In the genomic region with DNA sequence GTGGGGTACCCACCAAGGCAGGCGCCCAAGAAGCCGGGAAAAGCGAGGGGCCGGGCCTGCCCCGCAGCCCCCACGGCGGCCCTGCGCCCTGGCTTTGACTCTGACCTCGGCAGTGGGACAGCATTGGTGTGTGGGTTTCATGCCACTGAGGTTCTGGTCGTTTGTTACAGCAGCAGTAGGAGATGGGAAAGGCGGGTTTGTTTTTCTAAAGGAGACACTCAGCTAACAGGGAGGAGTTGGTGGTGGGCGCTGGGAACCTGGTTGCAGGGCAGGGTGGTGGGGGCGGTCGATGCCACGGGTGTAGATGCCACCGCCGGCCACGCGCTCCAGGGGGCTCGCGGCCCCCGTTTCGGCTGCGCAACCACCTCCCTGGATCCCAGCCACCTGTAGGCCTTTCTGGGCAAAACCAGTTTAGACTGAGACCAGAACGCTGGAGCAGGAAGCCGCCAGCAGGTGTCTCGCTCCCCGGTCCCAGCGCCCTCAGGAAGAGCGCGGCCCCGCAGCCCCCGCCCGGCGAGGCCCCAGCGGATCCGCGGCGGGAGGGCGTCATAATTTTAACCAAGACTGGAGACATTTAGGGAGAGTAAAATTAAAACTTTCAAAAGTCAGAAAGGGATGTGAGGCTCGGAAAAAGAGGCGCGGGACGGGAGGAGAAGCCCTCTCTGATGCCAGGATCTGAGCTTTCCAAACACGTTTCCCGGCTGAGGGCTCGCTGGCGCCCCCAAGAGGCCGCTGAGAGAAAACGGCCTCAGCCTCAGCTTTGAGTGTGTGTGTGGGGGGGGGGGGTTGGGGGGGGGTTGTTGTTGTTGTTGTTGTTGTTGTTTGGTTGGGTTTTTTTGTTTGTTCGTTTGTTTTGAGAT, we compare ENCODE assay signal across 1 cellular context.
TF ChIP-seq lines count a peak whose summit lies in the region.

No MANE protein-coding gene starts in this region.

TF ChIP-seq in HepG2, 621 proteins besides CTCF, POLR2A, EP300 and RAD21 (continued from another document and continues in another):
- TF ChIP-seq ZBTB10 (CRISPR knock-in tag; IDR thresholded peaks at IDR 0.05; ENCODE audit: borderline replicate concordance) (no peak), MZF1 (CRISPR knock-in tag; IDR thresholded peaks at IDR 0.05; ENCODE audit: borderline replicate concordance) (no peak), POLR2AphosphoS5 (IDR thresholded peaks at IDR 0.05; ENCODE audit: low read depth, low read length) (no peak), ZGPAT (CRISPR knock-in tag; IDR thresholded peaks at IDR 0.05) (peak; percentile 62; the same call in 1 of the 2 replicates), FLYWCH1 (CRISPR knock-in tag; IDR thresholded peaks at IDR 0.05) (no peak), ZNF501 (CRISPR knock-in tag; IDR thresholded peaks at IDR 0.05) (no peak), SMARCC2 (IDR thresholded peaks at IDR 0.05) (no peak), SNRNP70 (IDR thresholded peaks at IDR 0.05; ENCODE audit: low read depth, low read length) (no peak), SKI (IDR thresholded peaks at IDR 0.05; ENCODE audit: partially characterized antibody) (no peak), ZNF274 (CRISPR knock-in tag; IDR thresholded peaks at IDR 0.05) (no peak), ARNTL (CRISPR knock-in tag; IDR thresholded peaks at IDR 0.05) (0 out of 2 replicates have a peak, but pooled peaks have one; percentile 26), SRSF1 (optimal IDR thresholded peaks at IDR 0.05; ENCODE audit: low read depth, low read length) (peak; percentile 40), HNRNPK (IDR thresholded peaks at IDR 0.05; ENCODE audit: low read depth, low read length, poor library complexity, severe bottlenecking) (no peak), KLF15 (CRISPR knock-in tag; IDR thresholded peaks at IDR 0.05; ENCODE audit: borderline replicate concordance) (no peak), ZBTB26 (CRISPR knock-in tag; IDR thresholded peaks at IDR 0.05; ENCODE audit: borderline replicate concordance) (no peak), SIX1 (CRISPR knock-in tag; IDR thresholded peaks at IDR 0.05; ENCODE audit: borderline replicate concordance) (no peak), HNF1B (CRISPR knock-in tag; IDR thresholded peaks at IDR 0.05) (0 out of 2 replicates have a peak, but pooled peaks have one; percentile 19), WIZ (CRISPR knock-in tag; IDR thresholded peaks at IDR 0.05) (no peak), MYC (CRISPR knock-in tag; IDR thresholded peaks at IDR 0.05; ENCODE audit: borderline replicate concordance) (peak; percentile 37; the same call in 1 of the 2 replicates), ZBTB7A (CRISPR knock-in tag; IDR thresholded peaks at IDR 0.05) (no peak), ZNF597 (CRISPR knock-in tag; IDR thresholded peaks at IDR 0.05) (no peak), HMGXB4 (CRISPR knock-in tag; IDR thresholded peaks at IDR 0.05; ENCODE audit: borderline replicate concordance in 1 of 2, low read depth in 1 of 2) (peak; percentile 89 to 97), ZNF672 (CRISPR knock-in tag; IDR thresholded peaks at IDR 0.05) (no peak), HOXA5 (CRISPR knock-in tag; IDR thresholded peaks at IDR 0.05) (peak; percentile 68), NFRKB (IDR thresholded peaks at IDR 0.05) (no peak), ZNF30 (CRISPR knock-in tag; IDR thresholded peaks at IDR 0.05) (no peak), ZNF883 (CRISPR knock-in tag; IDR thresholded peaks at IDR 0.05; ENCODE audit: not compliant biosample characterization) (peak; percentile 27), ZNF773 (CRISPR knock-in tag; IDR thresholded peaks at IDR 0.05; ENCODE audit: borderline replicate concordance) (no peak), ZFY (CRISPR knock-in tag; IDR thresholded peaks at IDR 0.05) (peak; percentile 61), HHEX (CRISPR knock-in tag; IDR thresholded peaks at IDR 0.05) (no peak), MXD1 (CRISPR knock-in tag; IDR thresholded peaks at IDR 0.05) (no peak), ZNF558 (CRISPR knock-in tag; IDR thresholded peaks at IDR 0.05; ENCODE audit: borderline replicate concordance) (no peak), ZNF713 (CRISPR knock-in tag; IDR thresholded peaks at IDR 0.05) (no peak), THYN1 (CRISPR knock-in tag; IDR thresholded peaks at IDR 0.05; ENCODE audit: borderline replicate concordance, low read depth) (no peak), ZNF746 (CRISPR knock-in tag; IDR thresholded peaks at IDR 0.05) (no peak), ZSCAN20 (CRISPR knock-in tag; IDR thresholded peaks at IDR 0.05; ENCODE audit: borderline replicate concordance) (no peak), MATR3 (CRISPR knock-in tag; IDR thresholded peaks at IDR 0.05) (no peak), XRCC5 (optimal IDR thresholded peaks at IDR 0.05; ENCODE audit: low read length) (peak; percentile 67)
- TF ChIP-seq, protein P1, sequence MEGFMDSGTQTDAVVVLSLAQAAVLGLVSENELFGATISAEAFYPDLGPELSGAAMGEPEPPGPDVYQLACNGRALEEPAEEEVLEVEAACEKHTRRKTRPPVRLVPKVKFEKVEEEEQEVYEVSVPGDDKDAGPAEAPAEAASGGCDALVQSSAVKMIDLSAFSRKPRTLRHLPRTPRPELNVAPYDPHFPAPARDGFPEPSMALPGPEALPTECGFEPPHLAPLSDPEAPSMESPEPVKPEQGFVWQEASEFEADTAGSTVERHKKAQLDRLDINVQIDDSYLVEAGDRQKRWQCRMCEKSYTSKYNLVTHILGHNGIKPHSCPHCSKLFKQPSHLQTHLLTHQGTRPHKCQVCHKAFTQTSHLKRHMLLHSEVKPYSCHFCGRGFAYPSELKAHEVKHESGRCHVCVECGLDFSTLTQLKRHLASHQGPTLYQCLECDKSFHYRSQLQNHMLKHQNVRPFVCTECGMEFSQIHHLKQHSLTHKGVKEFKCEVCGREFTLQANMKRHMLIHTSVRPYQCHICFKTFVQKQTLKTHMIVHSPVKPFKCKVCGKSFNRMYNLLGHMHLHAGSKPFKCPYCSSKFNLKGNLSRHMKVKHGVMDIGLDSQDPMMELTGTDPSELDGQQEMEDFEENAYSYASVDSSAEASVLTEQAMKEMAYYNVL (CRISPR knock-in tag; IDR thresholded peaks at IDR 0.05; ENCODE audit: borderline replicate concordance), result 0 out of 2 replicates have a peak, but pooled peaks have one; percentile 30
- TF ChIP-seq, protein P2, sequence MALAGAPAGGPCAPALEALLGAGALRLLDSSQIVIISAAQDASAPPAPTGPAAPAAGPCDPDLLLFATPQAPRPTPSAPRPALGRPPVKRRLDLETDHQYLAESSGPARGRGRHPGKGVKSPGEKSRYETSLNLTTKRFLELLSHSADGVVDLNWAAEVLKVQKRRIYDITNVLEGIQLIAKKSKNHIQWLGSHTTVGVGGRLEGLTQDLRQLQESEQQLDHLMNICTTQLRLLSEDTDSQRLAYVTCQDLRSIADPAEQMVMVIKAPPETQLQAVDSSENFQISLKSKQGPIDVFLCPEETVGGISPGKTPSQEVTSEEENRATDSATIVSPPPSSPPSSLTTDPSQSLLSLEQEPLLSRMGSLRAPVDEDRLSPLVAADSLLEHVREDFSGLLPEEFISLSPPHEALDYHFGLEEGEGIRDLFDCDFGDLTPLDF (CRISPR knock-in tag; IDR thresholded peaks at IDR 0.05), result no peak
- TF ChIP-seq, protein P3, sequence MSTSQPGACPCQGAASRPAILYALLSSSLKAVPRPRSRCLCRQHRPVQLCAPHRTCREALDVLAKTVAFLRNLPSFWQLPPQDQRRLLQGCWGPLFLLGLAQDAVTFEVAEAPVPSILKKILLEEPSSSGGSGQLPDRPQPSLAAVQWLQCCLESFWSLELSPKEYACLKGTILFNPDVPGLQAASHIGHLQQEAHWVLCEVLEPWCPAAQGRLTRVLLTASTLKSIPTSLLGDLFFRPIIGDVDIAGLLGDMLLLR (CRISPR knock-in tag; IDR thresholded peaks at IDR 0.05), result no peak
- TF ChIP-seq, protein P4, sequence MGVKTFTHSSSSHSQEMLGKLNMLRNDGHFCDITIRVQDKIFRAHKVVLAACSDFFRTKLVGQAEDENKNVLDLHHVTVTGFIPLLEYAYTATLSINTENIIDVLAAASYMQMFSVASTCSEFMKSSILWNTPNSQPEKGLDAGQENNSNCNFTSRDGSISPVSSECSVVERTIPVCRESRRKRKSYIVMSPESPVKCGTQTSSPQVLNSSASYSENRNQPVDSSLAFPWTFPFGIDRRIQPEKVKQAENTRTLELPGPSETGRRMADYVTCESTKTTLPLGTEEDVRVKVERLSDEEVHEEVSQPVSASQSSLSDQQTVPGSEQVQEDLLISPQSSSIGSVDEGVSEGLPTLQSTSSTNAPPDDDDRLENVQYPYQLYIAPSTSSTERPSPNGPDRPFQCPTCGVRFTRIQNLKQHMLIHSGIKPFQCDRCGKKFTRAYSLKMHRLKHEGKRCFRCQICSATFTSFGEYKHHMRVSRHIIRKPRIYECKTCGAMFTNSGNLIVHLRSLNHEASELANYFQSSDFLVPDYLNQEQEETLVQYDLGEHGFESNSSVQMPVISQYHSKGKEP (CRISPR knock-in tag; IDR thresholded peaks at IDR 0.05), result no peak
- TF ChIP-seq, protein P5, sequence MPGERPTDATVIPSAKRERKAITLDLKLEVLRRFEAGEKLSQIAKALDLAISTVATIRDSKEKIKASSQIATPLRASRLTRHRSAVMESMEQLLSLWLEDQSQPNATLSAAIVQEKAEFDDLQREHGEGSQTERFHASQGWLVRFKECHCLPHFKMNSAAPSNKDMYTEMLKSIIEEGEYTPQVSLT (CRISPR knock-in tag; IDR thresholded peaks at IDR 0.05; ENCODE audit: borderline replicate concordance, low read depth), result no peak
